In genomic region chr9:133121200-133122166, GRCh38 we compare ENCODE assay signal across 8 cellular contexts. TPM values are rescaled to one million over a fixed set of nuclear protein-coding genes. Genes with fewer than 3 reads are reported as not detected.
DNase-seq lines count a peak whose midpoint lies in the region; ATAC-seq and TF ChIP-seq lines count a peak whose summit lies in the region.

TSS of gene RALGDS (minus strand) at chr9:133121240. CDS start at chr9:133121154, 86 bp downstream.

- H3K27me3 ChIP-seq in GM06990 (replicated peaks; ENCODE audit: control insufficient read depth, insufficient read depth, low read length) (no peaks in the 10 kb centered on the region), heart left ventricle (no peaks in the 10 kb centered on the region), transverse colon (no peaks in the 10 kb centered on the region)

- ATAC-seq in HG02623 (IDR thresholded peaks at IDR 0.05; ENCODE audit: unreplicated experiment) (peak; percentile 66), heart left ventricle (peak; percentile 70 to 85 (median 84))

- 9 to 13% (median 10%) methylated on average over 43 to 56 of the region's 56 CpGs for WGBS in adipose tissue, 3 donors
- WGBS in heart left ventricle, 4 donors = 13 to 52% (median 19%) methylated on average over 10 to 56 of the region's 56 CpGs
- WGBS in transverse colon (ENCODE audit: low coverage in 1 of 2), 2 donors = 34 to 69% methylated on average over 3 to 13 of the region's 56 CpGs

- H3K36me3 ChIP-seq in GM06990 (ENCODE audit: control insufficient read depth, insufficient read depth, low read length) = no peaks in the 10 kb centered on the region; the same call in 1 of the 2 replicates
- peaks cover 0 to 2% (median 0%) of the 10 kb centered on the region in 9 donors for H3K36me3 ChIP-seq in heart left ventricle
- H3K36me3 ChIP-seq in transverse colon = no peaks in the 10 kb centered on the region

- H3K4me1 ChIP-seq in heart left ventricle (peaks cover 6 to 88% (median 71%) of the 10 kb centered on the region in 12 donors), transverse colon (peaks cover 27 to 82% (median 39%) of the 10 kb centered on the region in 4 donors)

- peak within 1 kb of the TSS; percentile 76 for H3K4me3 ChIP-seq in GM06990 (replicated peaks; ENCODE audit: low read depth, low read length)
- H3K4me3 ChIP-seq in heart left ventricle = peak within 1 kb of the TSS; percentile 55 to 99 (median 86)
- peak within 1 kb of the TSS; percentile 54 to 80 (median 68) for H3K4me3 ChIP-seq in transverse colon

- intact Hi-C loops in T-helper 1 cell treated with Interleukin-12 subunit alpha and Interleukin-12 subunit beta and Interleukin-4 antibody, amounts not matched to agents 30 ng/mL and 1 ng/mL, for 36 hours (cut with micrococcal nuclease) = loop anchor here (1.0 to 10.0 kb wide), 8 partner anchors 12 to 880 kb away; partner anchors contain the start of genes CACFD1, GTF3C5, SETX and TSC1
- intact Hi-C loops in heart left ventricle (cut with DNase I) = no loop called here
- intact Hi-C loops in posterior cingulate gyrus (cut with DNase I) = loop anchor here (2.0 kb wide), 1 partner anchor 27 kb away; no protein-coding TSS in a partner anchor
- intact Hi-C loops in transverse colon (cut with DNase I; ENCODE audit: low total_unique reads) = no loop called here

- TF ChIP-seq POLR2A in heart left ventricle (IDR thresholded peaks at IDR 0.05) (no peak), transverse colon (IDR thresholded peaks at IDR 0.05) (no peak)

- in situ Hi-C loops in transverse colon (cut with MboI; ENCODE audit: low pct_ligation_motif_present in 1 of 4, low pct_unique_long_range_greater_than_20kb in 1 of 4, low sequenced_read_pairs in 3 of 4) = no loop called here

- peak within 1 kb of the TSS; percentile 92 for H3K27ac ChIP-seq in adipose tissue (ENCODE audit: low read depth, low read length)
- peak within 1 kb of the TSS; percentile 53 to 97 (median 90) for H3K27ac ChIP-seq in heart left ventricle
- H3K27ac ChIP-seq in transverse colon = peak within 1 kb of the TSS; percentile 89 to 94 (median 93)

- DNase-seq in GM06990 (ENCODE audit: extremely low read depth, insufficient read length) = peak; percentile 89
- DNase-seq in NCI-H128 (lab: John Stamatoyannopoulos, UW; ENCODE audit: unreplicated experiment) = peak; percentile 50
- DNase-seq in heart left ventricle = peak; percentile 90 to 94 (median 93)
- peak; percentile 83 to 99 (median 90) for DNase-seq in posterior cingulate gyrus
- peak; percentile 95 for DNase-seq in transverse colon

- no peak for TF ChIP-seq EP300 in transverse colon (IDR thresholded peaks at IDR 0.05; ENCODE audit: low read depth)

- TF ChIP-seq CTCF in GM06990 (IDR thresholded peaks at IDR 0.05; ENCODE audit: insufficient read depth, low read length, poor library complexity, severe bottlenecking) = no peak
- TF ChIP-seq CTCF in heart left ventricle (IDR thresholded peaks at IDR 0.05) = no peak
- TF ChIP-seq CTCF in transverse colon (IDR thresholded peaks at IDR 0.05) = no peak

- H3K9me3 ChIP-seq in heart left ventricle = no peaks in the 10 kb centered on the region
- H3K9me3 ChIP-seq in transverse colon = no peaks in the 10 kb centered on the region

RNA-seq across cellular contexts. Expression of gene RALGDS, which starts in this region (rescaled TPM):
- 128 and 143 TPM in 2 replicates for total RNA-seq in T-helper 1 cell treated with Interleukin-12 subunit alpha and Interleukin-12 subunit beta and Interleukin-4 antibody, amounts not matched to agents 30 ng/mL and 1 ng/mL, for 36 hours
- 10 to 100 TPM; 31.0 to 98.2 (median 68.8) TPM for polyA plus RNA-seq in adipose tissue
- total RNA-seq in heart left ventricle = 10 to 100 TPM; 17.8 to 70.1 (median 26.6) TPM
- 10 to 100 TPM; 18.3 to 24.8 TPM for polyA plus RNA-seq in heart left ventricle
- 100 to 1,000 TPM in 1 of 4 donors, 10 to 100 TPM in 3; 50.5 to 233 (median 58.2) TPM for total RNA-seq in transverse colon

Comparison
In these comparisons a context has a peak if more than half of its experiments do, and no peak if none do; other contexts are left out.
1. Peak in every context shown above with its lines: DNase-seq, ATAC-seq, H3K4me3 ChIP-seq and H3K27ac ChIP-seq.
2. intact Hi-C loops: an anchor here in T-helper 1 cell treated with Interleukin-12 subunit alpha and Interleukin-12 subunit beta and Interleukin-4 antibody, amounts not matched to agents 30 ng/mL and 1 ng/mL, for 36 hours (1.0 to 10.0 kb wide) and posterior cingulate gyrus (2.0 kb wide); none called in heart left ventricle and transverse colon.